ENCODE assay signal across 8 cellular contexts in the genomic region with DNA sequence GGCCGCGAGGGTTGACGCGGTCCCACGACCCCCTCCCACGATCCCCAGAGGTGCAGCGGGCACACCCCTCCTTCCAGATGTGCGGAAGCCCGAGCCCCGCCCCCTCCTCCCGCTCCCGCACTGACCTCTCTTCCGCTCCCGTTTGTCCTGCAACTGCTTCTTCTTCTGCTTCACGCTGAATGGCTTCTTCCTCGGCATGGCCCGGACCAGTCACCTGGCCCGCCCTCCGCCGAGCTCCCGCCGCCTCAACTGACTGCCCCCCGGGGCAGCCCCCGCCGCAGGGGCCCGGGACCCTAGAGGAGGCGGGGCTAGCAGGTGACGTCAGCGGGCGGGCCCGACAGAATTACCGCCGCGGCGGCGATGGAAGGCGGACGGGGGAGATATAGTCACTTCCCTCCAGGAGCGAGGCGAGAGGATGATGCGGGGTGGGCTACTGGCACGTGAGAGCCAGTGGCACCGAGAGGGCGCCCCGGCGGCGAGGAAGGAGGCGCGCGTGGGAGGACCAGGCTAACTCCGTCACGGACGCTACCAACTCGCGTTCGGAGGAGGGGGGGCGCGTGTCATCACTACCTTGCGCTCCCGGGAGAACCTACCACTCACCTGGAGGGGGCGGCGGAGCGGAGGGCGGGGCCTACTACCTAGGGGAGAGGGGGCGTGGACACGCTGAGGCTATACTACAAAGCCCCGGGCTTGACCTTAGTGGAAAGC. TPM values are rescaled to one million over a fixed set of nuclear protein-coding genes. Genes with fewer than 3 reads are reported as not detected.
DNase-seq lines count a peak whose midpoint lies in the region; ATAC-seq and TF ChIP-seq lines count a peak whose summit lies in the region.

Gene GNL1 (minus strand): TSS at position 484 of the 708 bp plus-strand sequence. CDS start 286 bp downstream, at position 198.

- no peak for TF ChIP-seq CTCF in ascending aorta (IDR thresholded peaks at IDR 0.05)

- peaks cover 5 to 19% of the 10 kb centered on the region in 2 donors for H3K4me1 ChIP-seq in ascending aorta
- H3K4me1 ChIP-seq in right cardiac atrium (ENCODE audit: control insufficient read depth, insufficient read depth, low read length) = no peaks in the 10 kb centered on the region

- peaks cover 23 to 33% of the 10 kb centered on the region in 2 donors for H3K36me3 ChIP-seq in ascending aorta

- WGBS in right cardiac atrium = under 1% methylated on average over 67 of the region's 67 CpGs

- H3K9me3 ChIP-seq in ascending aorta (no peaks in the 10 kb centered on the region), right cardiac atrium (ENCODE audit: control insufficient read depth, low read length) (no peaks in the 10 kb centered on the region)

- ATAC-seq in GM18499 (IDR thresholded peaks at IDR 0.05; ENCODE audit: insufficient read depth, unreplicated experiment) (peak; percentile 48), HG02938 (IDR thresholded peaks at IDR 0.05; ENCODE audit: unreplicated experiment) (peak; percentile 76), right cardiac atrium (peak; percentile 85 to 86), HG03469 (IDR thresholded peaks at IDR 0.05; ENCODE audit: unreplicated experiment) (no peak)

- no peaks in the 10 kb centered on the region for H3K27me3 Mint-ChIP-seq in T-helper 2 cell treated with Interferon-gamma antibody and Interleukin-4, amounts not matched to agents 5 μg/mL and 100 μg/mL, for 36 hours (ENCODE audit: low read depth)

- peaks cover 19% of the 10 kb centered on the region for H3K4me1 Mint-ChIP-seq in T-helper 2 cell treated with Interferon-gamma antibody and Interleukin-4, amounts not matched to agents 5 μg/mL and 100 μg/mL, for 36 hours (ENCODE audit: low read depth)

- H3K27me3 ChIP-seq in ascending aorta = no peaks in the 10 kb centered on the region
- H3K27me3 ChIP-seq in right cardiac atrium (ENCODE audit: control insufficient read depth, insufficient read depth) = no peaks in the 10 kb centered on the region

- intact Hi-C loops in ascending aorta (cut with DNase I) = loop anchor here (2.0 to 10.0 kb wide), 5 partner anchors 61 to 491 kb away; partner anchors contain the start of genes MRPS18B, POLR1H, PPP1R10 and PPP1R11
- intact Hi-C loops in right cardiac atrium (cut with DNase I) = no loop called here

- H3K9me3 Mint-ChIP-seq in T-helper 2 cell treated with Interferon-gamma antibody and Interleukin-4, amounts not matched to agents 5 μg/mL and 100 μg/mL, for 36 hours = no peaks in the 10 kb centered on the region

- DNase-seq in NCI-H187 treated with DMSO at 0.1 percent for 48 hours (lab: John Stamatoyannopoulos, UW) = peak; percentile 39
- DNase-seq in T-helper 2 cell treated with Interferon-gamma antibody and Interleukin-4, amounts not matched to agents 5 μg/mL and 100 μg/mL, for 36 hours (ENCODE audit: low spot score) = peak; percentile 95
- peak; percentile 80 to 97 for DNase-seq in ascending aorta (ENCODE audit: low spot score in 2 of 2)
- peak; percentile 93 to 97 (median 97) for DNase-seq in right cardiac atrium
- peak; percentile 81 for DNase-seq in renal cortical epithelial cell (ENCODE audit: low read depth)

- peak within 1 kb of the TSS; percentile 99 for H3K27ac Mint-ChIP-seq in T-helper 2 cell treated with Interferon-gamma antibody and Interleukin-4, amounts not matched to agents 5 μg/mL and 100 μg/mL, for 36 hours

- peak within 1 kb of the TSS; percentile 98 to 100 for H3K27ac ChIP-seq in ascending aorta
- peak within 1 kb of the TSS; percentile 72 for H3K27ac ChIP-seq in right cardiac atrium (ENCODE audit: low read length)

- H3K4me3 Mint-ChIP-seq in T-helper 2 cell treated with Interferon-gamma antibody and Interleukin-4, amounts not matched to agents 5 μg/mL and 100 μg/mL, for 36 hours = peak within 1 kb of the TSS; percentile 94

- peaks cover 38% of the 10 kb centered on the region for H3K36me3 Mint-ChIP-seq in T-helper 2 cell treated with Interferon-gamma antibody and Interleukin-4, amounts not matched to agents 5 μg/mL and 100 μg/mL, for 36 hours (ENCODE audit: low read depth)

- H3K4me3 ChIP-seq in ascending aorta (peak within 1 kb of the TSS; percentile 80 to 85), right cardiac atrium (ENCODE audit: low read length) (peak within 1 kb of the TSS; percentile 62)

RNA-seq across cellular contexts. Expression of gene GNL1, which starts in this region (rescaled TPM):
- 33.0 TPM for total RNA-seq in ascending aorta
- 10 to 100 TPM; 22.7 to 33.7 (median 24.8) TPM for total RNA-seq in right cardiac atrium
- polyA plus RNA-seq in right cardiac atrium = 24.2 TPM
- 32.2 and 49.8 TPM in 2 replicates for total RNA-seq in renal cortical epithelial cell

Comparison
In these comparisons a context has a peak if more than half of its experiments do, and no peak if none do; other contexts are left out.
1. DNase-seq: peak in every context shown above with its lines; median percentile 97 in right cardiac atrium; 95 in T-helper 2 cell treated with Interferon-gamma antibody and Interleukin-4, amounts not matched to agents 5 μg/mL and 100 μg/mL, for 36 hours; 88 in ascending aorta; 81 in renal cortical epithelial cell; 39 in NCI-H187 treated with DMSO at 0.1 percent for 48 hours.